28 cellular contexts compared by ENCODE assay signal in the genomic region with DNA sequence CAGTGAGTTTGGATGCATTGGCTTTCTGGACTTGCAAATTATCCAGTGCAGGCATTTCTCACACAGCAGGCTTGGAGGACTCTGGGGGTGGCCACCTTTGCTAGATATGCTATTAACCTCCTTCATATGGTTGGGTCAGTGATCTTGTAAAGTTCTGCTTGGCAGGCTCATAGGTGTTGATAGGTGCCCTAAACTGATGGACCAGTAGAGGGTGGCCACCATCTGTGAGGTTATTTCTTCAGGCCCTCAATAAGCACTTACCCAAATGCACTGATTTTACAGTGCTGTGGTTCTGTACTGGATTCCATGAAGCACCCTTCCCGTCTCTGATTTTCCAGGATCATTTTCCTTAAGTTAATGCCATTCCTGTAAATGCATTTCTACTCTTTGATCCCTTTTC.
"Had no signal": no experiment of that assay in that cellular context is flagged by ENCODE, and none has a peak within 500 bp of the region (broad histone marks: within the 10 kb centered on the region; RNA-seq: fewer than 3 reads in every experiment).

No MANE protein-coding gene starts in this region.

- H3K4me1 Mint-ChIP-seq: activated CD4-positive, alpha-beta T cell treated with anti-CD3 and anti-CD28 coated beads for 36 hours; activated naive CD4-positive, alpha-beta T cell treated with anti-CD3 and anti-CD28 coated beads, Interleukin-2, amount 10 ng/mL, durations not matched to agents 7 days and 5 days; activated naive CD8-positive, alpha-beta T cell treated with anti-CD3 and anti-CD28 coated beads for 36 hours; T-cell had no signal

- DNase-seq: activated CD4-positive, alpha-beta T cell treated with anti-CD3 and anti-CD28 coated beads for 36 hours; activated CD8-positive, alpha-beta memory T cell treated with anti-CD3 and anti-CD28 coated beads, Interleukin-2, amount 50 U/mL, for 4 hours; activated CD8-positive, alpha-beta T cell treated with anti-CD3 and anti-CD28 coated beads for 36 hours; activated gamma-delta T cell treated with Interleukin-2 at 50 U/mL for 16 hours; activated naive CD4-positive, alpha-beta T cell treated with anti-CD3 and anti-CD28 coated beads, Interleukin-2, amount 10 ng/mL, durations not matched to agents 7 days and 5 days; activated naive CD8-positive, alpha-beta T cell treated with anti-CD3 and anti-CD28 coated beads for 36 hours; activated T-cell treated with anti-CD3 and anti-CD28 coated beads, Interleukin-2, amount 50 U/mL, for 72 hours; brain microvascular endothelial cell; MG63; MV-4-11; NCI-H1092 treated with DMSO at 0.1 percent for 48 hours; NCI-H1417 treated with DMSO at 0.1 percent for 48 hours; NCI-H1694; NCI-H2029; NCI-H2107; NCI-H446; NCI-H524; NCI-H774; NK-92 treated with Interleukin-12 subunit alpha and Interleukin-12 subunit beta, amount 100 ng/mL, for 24 hours; OCI-M1; RPMI8226; T-cell had no signal

- H3K27me3 Mint-ChIP-seq: activated CD4-positive, alpha-beta T cell treated with anti-CD3 and anti-CD28 coated beads for 36 hours; activated CD8-positive, alpha-beta T cell treated with anti-CD3 and anti-CD28 coated beads for 36 hours; activated naive CD4-positive, alpha-beta T cell treated with anti-CD3 and anti-CD28 coated beads, Interleukin-2, amount 10 ng/mL, durations not matched to agents 7 days and 5 days; activated naive CD8-positive, alpha-beta T cell treated with anti-CD3 and anti-CD28 coated beads for 36 hours; T-cell had no signal

- H3K4me3 ChIP-seq: cardiac muscle cell, MG63, SK-N-MC had no signal

- ATAC-seq: activated CD4-positive, alpha-beta T cell treated with anti-CD3 and anti-CD28 coated beads for 36 hours; activated CD8-positive, alpha-beta T cell treated with anti-CD3 and anti-CD28 coated beads for 36 hours; activated T-cell treated with anti-CD3 and anti-CD28 coated beads, Interleukin-2, amount 50 U/mL, for 72 hours; Panc1; Right ventricle myocardium inferior; T-cell had no signal

- H3K27ac ChIP-seq: brain microvascular endothelial cell, cardiac muscle cell, SK-N-MC, VCaP had no signal

- H3K27me3 ChIP-seq: brain microvascular endothelial cell, cardiac muscle cell, MG63 had no signal

- H3K27ac Mint-ChIP-seq: activated CD4-positive, alpha-beta T cell treated with anti-CD3 and anti-CD28 coated beads for 36 hours; activated CD8-positive, alpha-beta T cell treated with anti-CD3 and anti-CD28 coated beads for 36 hours; activated naive CD4-positive, alpha-beta T cell treated with anti-CD3 and anti-CD28 coated beads, Interleukin-2, amount 10 ng/mL, durations not matched to agents 7 days and 5 days; activated naive CD8-positive, alpha-beta T cell treated with anti-CD3 and anti-CD28 coated beads for 36 hours; activated T-cell treated with anti-CD3 and anti-CD28 coated beads, Interleukin-2, amount 50 U/mL, for 72 hours; activated T-helper 2 cell treated with anti-CD3 and anti-CD28 coated beads, Interferon-gamma antibody, Interleukin-2, Interleukin-4, amounts not matched to agents 10 μg/mL and 5 μg/mL and 100 μg/mL, durations not matched to agents 14 hours and 24 hours and 36 hours; T-cell had no signal

- H3K4me3 Mint-ChIP-seq: activated CD4-positive, alpha-beta T cell treated with anti-CD3 and anti-CD28 coated beads for 36 hours; activated CD8-positive, alpha-beta T cell treated with anti-CD3 and anti-CD28 coated beads for 36 hours; activated naive CD4-positive, alpha-beta T cell treated with anti-CD3 and anti-CD28 coated beads, Interleukin-2, amount 10 ng/mL, durations not matched to agents 7 days and 5 days; activated naive CD8-positive, alpha-beta T cell treated with anti-CD3 and anti-CD28 coated beads for 36 hours; activated T-cell treated with anti-CD3 and anti-CD28 coated beads, Interleukin-2, amount 50 U/mL, for 72 hours; T-cell had no signal

- H3K36me3 ChIP-seq: brain microvascular endothelial cell, cardiac muscle cell had no signal
